28 cellular contexts compared by ENCODE assay signal in genomic region chr3:48026098-48026497, GRCh38.
"Had no signal": no experiment of that assay in that cellular context is flagged by ENCODE, and none has a peak within 500 bp of the region (broad histone marks: within the 10 kb centered on the region; RNA-seq: fewer than 3 reads in every experiment).

No MANE protein-coding gene starts in this region.

- H3K36me3 Mint-ChIP-seq: memory B cell, naive B cell had no signal

- DNase-seq: colonic mucosa; effector CD8-positive, alpha-beta T cell; endodermal cell; foreskin fibroblast; gastrocnemius medialis; head of caudate nucleus; left ventricle myocardium superior; lower lobe of right lung; naive B cell; nucleus accumbens; ovary; posterior cingulate gyrus; retina; right lobe of liver; small intestine; stimulated activated CD4-positive, alpha-beta T cell treated with anti-CD3 and anti-CD28 coated beads, Interleukin-12 subunit alpha, Interleukin-12 subunit beta, amount 100 ng/mL, for 4 hours; stimulated activated CD4-positive, alpha-beta T cell treated with anti-CD3 and anti-CD28 coated beads, Interleukin-1b, Interleukin-23, amount 100 ng/mL, for 48 hours; stimulated activated CD4-positive, alpha-beta T cell treated with anti-CD3 and anti-CD28 coated beads, Interleukin-4, amount 100 ng/mL, for 1 hour; stimulated activated CD8-positive, alpha-beta memory T cell treated with anti-CD3 and anti-CD28 coated beads, Interleukin-4, amount 100 ng/mL, for 48 hours; stimulated activated naive CD4-positive, alpha-beta T cell; stimulated activated naive CD8-positive, alpha-beta T cell treated with anti-CD3 and anti-CD28 coated beads, Interleukin-15, amount 100 ng/mL, for 72 hours; transverse colon; upper lobe of right lung; uterus had no signal

- H3K27me3 Mint-ChIP-seq: dendritic cell treated with granulocyte-macrophage colony-stimulating factor and Interleukin-4, amounts not matched to agents 40 ng/mL and 50 ng/mL, for 4 days; memory B cell; naive B cell; natural killer cell treated with Interleukin-12 subunit alpha and Interleukin-12 subunit beta and Interleukin-15 and Interleukin-18, amount 100 ng/mL, for 72 hours; stimulated activated naive CD8-positive, alpha-beta T cell treated with anti-CD3 and anti-CD28 coated beads, Interleukin-15, amount 100 ng/mL, for 72 hours had no signal

- H3K9me3 ChIP-seq: colonic mucosa, gastrocnemius medialis, lower lobe of right lung, ovary, right lobe of liver, suprapubic skin, transverse colon, upper lobe of right lung, uterus had no signal

- H3K27me3 ChIP-seq: colonic mucosa, gastrocnemius medialis, ovary, right lobe of liver, suprapubic skin, transverse colon, upper lobe of right lung, uterus had no signal

- H3K9me3 Mint-ChIP-seq: dendritic cell treated with granulocyte-macrophage colony-stimulating factor and Interleukin-4, amounts not matched to agents 40 ng/mL and 50 ng/mL, for 4 days; endodermal cell; memory B cell; naive B cell; natural killer cell treated with Interleukin-12 subunit alpha and Interleukin-12 subunit beta and Interleukin-15 and Interleukin-18, amount 100 ng/mL, for 72 hours; stimulated activated naive CD8-positive, alpha-beta T cell treated with anti-CD3 and anti-CD28 coated beads, Interleukin-15, amount 100 ng/mL, for 72 hours had no signal

- H3K27ac ChIP-seq: colonic mucosa, lower lobe of right lung, ovary, right lobe of liver, suprapubic skin, transverse colon, upper lobe of right lung, uterus had no signal

- H3K27ac Mint-ChIP-seq: dendritic cell treated with granulocyte-macrophage colony-stimulating factor and Interleukin-4, amounts not matched to agents 40 ng/mL and 50 ng/mL, for 4 days; endodermal cell; memory B cell; naive B cell; natural killer cell treated with Interleukin-12 subunit alpha and Interleukin-12 subunit beta and Interleukin-15 and Interleukin-18, amount 100 ng/mL, for 72 hours; stimulated activated naive CD8-positive, alpha-beta T cell treated with anti-CD3 and anti-CD28 coated beads, Interleukin-15, amount 100 ng/mL, for 72 hours had no signal

- H3K4me3 ChIP-seq: colonic mucosa, gastrocnemius medialis, lower lobe of right lung, ovary, right lobe of liver, suprapubic skin, transverse colon, upper lobe of right lung, uterus had no signal

- H3K4me1 ChIP-seq: colonic mucosa, upper lobe of right lung, uterus had no signal

- H3K4me3 Mint-ChIP-seq: dendritic cell treated with granulocyte-macrophage colony-stimulating factor and Interleukin-4, amounts not matched to agents 40 ng/mL and 50 ng/mL, for 4 days; endodermal cell; memory B cell; naive B cell; natural killer cell treated with Interleukin-12 subunit alpha and Interleukin-12 subunit beta and Interleukin-15 and Interleukin-18, amount 100 ng/mL, for 72 hours; stimulated activated naive CD8-positive, alpha-beta T cell treated with anti-CD3 and anti-CD28 coated beads, Interleukin-15, amount 100 ng/mL, for 72 hours had no signal

- H3K36me3 ChIP-seq: colonic mucosa, gastrocnemius medialis, lower lobe of right lung, ovary, right lobe of liver, suprapubic skin, transverse colon, upper lobe of right lung, uterus had no signal
